ENCODE assay signal across 1 cellular context in the genomic region with DNA sequence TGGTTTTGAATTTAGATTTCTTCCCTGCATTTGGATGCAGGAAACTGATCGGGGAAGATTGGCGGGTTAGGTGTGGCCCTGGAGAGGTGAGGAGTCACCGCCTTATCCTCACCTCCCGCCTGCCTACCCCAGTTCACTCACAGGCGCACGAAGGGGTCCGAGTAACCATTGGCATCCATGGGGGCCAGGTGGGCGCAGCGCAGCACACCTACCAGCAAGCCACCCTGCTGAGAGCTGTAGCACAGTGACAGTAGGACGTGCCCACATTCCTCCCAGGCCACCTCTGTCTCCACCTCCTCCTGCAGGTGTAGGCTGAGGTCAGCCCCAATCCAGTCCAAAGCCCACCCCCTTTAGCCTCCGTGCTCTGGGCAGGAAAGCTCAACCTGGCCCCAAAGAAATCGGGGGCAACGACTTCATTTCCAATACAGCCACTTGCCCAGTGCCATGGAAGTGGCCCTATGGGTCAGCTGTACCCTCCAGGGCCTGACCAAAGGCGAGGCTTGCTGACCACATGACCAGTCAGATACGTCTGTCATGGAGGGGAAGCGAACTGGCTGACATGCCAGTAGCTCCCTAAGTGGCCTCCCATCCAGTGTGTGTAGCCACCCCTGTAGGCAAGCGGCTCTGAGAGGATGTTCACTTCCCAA.
TF ChIP-seq lines count a peak whose summit lies in the region.

No MANE protein-coding gene starts in this region.

TF ChIP-seq in IMR-90, 13 proteins besides CTCF, POLR2A, EP300 and RAD21:
- TF ChIP-seq, protein P1, sequence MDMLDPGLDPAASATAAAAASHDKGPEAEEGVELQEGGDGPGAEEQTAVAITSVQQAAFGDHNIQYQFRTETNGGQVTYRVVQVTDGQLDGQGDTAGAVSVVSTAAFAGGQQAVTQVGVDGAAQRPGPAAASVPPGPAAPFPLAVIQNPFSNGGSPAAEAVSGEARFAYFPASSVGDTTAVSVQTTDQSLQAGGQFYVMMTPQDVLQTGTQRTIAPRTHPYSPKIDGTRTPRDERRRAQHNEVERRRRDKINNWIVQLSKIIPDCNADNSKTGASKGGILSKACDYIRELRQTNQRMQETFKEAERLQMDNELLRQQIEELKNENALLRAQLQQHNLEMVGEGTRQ (IDR thresholded peaks at IDR 0.05; ENCODE audit: low read depth, low read length), result no peak
- no peak for TF ChIP-seq CEBPB (IDR thresholded peaks at IDR 0.05; ENCODE audit: low read depth, low read length)
